ENCODE assay signal across 1 cellular context in the genomic region with DNA sequence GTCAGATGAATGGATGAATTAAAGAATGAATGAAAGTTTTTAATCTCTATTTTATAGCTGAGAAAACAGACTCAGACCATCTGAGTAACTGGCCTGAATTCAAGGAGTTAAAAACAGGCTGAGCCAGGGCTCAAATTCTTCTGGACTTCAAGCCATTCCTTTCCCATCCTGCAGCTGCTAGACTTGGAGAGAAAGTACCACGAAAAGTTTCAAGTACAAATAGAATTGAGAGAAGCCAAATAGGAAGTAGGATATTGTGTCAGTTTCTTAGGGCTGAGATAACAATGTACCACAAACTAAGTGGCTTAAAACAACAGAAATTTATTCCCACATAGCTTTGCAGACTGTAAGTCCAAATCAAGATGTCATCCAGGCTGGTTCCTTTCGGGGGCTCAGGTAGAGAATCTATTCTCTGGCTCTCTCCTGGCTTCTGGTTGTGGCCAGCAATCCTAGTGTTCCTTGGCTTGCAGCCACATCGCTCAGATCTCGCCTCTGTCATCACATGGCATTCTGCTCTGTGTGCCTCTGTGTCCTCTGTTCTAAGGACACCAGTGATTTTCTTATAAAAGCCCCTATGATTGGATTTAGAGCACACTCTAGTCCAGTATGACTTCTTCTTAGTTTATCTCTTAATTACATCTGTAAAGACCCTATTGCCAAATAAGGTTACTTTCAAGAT.
TF ChIP-seq lines count a peak whose summit lies in the region.

No MANE protein-coding gene starts in this region.

TF ChIP-seq in HepG2, 621 proteins besides CTCF, POLR2A, EP300 and RAD21 (continued from another document):
- TF ChIP-seq ZFP41 (CRISPR knock-in tag; IDR thresholded peaks at IDR 0.05; ENCODE audit: borderline replicate concordance), result no peak
- no peak for TF ChIP-seq ZNF616 (CRISPR knock-in tag; IDR thresholded peaks at IDR 0.05; ENCODE audit: low read depth)
- no peak for TF ChIP-seq FIP1L1 (IDR thresholded peaks at IDR 0.05; ENCODE audit: borderline replicate concordance, insufficient read depth, low read depth, low read length)
- no peak for TF ChIP-seq SP4 (CRISPR knock-in tag; IDR thresholded peaks at IDR 0.05)
- no peak for TF ChIP-seq KLF9 (CRISPR knock-in tag; IDR thresholded peaks at IDR 0.05; ENCODE audit: low read depth)
- TF ChIP-seq ZFP36L1 (CRISPR knock-in tag; IDR thresholded peaks at IDR 0.05), result no peak
- no peak for TF ChIP-seq ZNF841 (CRISPR knock-in tag; IDR thresholded peaks at IDR 0.05; ENCODE audit: borderline replicate concordance)
- TF ChIP-seq JUN (CRISPR knock-in tag; IDR thresholded peaks at IDR 0.05), result no peak
